8 cellular contexts compared by ENCODE assay signal in the genomic region with DNA sequence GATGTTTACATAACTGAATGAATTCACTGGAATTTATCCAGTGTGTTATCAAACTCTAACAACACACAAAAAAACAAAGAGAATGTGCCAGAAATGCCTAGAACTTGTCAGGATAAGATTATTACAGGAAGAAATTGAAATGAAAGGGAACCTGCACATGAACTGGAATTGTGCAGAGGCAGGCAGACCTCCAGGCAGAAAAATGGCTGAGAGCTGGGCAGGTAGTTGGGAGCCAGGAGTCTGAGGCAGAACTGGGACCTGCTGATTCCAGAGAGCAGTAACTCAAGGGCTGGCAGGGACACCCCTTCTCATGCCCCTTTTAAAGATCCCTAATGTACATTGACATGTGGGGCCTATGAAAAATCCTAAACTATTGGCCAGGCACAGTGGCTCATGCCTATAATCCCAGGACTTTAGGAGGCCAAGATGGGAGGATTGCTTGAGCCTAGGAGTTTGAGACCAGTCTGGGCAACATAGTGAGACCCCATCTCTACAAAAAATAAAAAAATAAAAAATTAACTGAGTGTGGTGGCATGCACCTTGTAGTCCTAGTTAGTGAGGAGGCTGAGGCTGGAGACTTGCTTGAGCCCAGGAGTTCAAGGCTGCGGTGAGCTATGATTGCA. TPM values are rescaled to one million over a fixed set of nuclear protein-coding genes. Genes with fewer than 3 reads are reported as not detected.
A peak's percentile ranks its signal among the peaks of the same experiment; 100 is the strongest.
DNase-seq lines count a peak whose midpoint lies in the region; FAIRE-seq and TF ChIP-seq lines count a peak whose summit lies in the region.

No MANE protein-coding gene starts in this region.

- H2AFZ ChIP-seq in PC-9 (peak overlapping the region; percentile 95), parathyroid adenoma (peak overlapping the region; percentile 87)

- intact Hi-C loops in Caco-2 (cut with micrococcal nuclease; ENCODE audit: unreplicated experiment), result no loop called here
- intact Hi-C loops in PC-9 (cut with micrococcal nuclease; ENCODE audit: unreplicated experiment), result loop anchor here (5.0 kb wide), 3 partner anchors 107 to 577 kb away; a partner anchor contains a TSS

- H3K4me1 Mint-ChIP-seq in Caco-2 (ENCODE audit: low read depth, unreplicated experiment), result no peaks in the 10 kb centered on the region

- POLR2A ChIA-PET in Caco-2 (lab: Charles Lee) (no interaction called here), PC-9 (lab: Charles Lee; ENCODE audit: unreplicated experiment) (interaction anchor here (0.6 kb wide), 1 partner anchor 397 kb away, joined by 5 read pairs; no protein-coding TSS in a partner anchor), GM10248 (lab: Yijun Ruan, JAX) (interaction anchor here (1.0 kb wide), 1 partner anchor 13 kb away, joined by 5 read pairs; no protein-coding TSS in a partner anchor)

- H3K9me2 ChIP-seq in PC-9 (ENCODE audit: insufficient read depth), result no peaks in the 10 kb centered on the region

- H3K27ac Mint-ChIP-seq in Caco-2 (ENCODE audit: unreplicated experiment), result peak overlapping the region; percentile 85

- H3K27ac ChIP-seq in PC-9, result peak overlapping the region; percentile 16; the same call in 1 of the 2 replicates
- peak overlapping the region; percentile 76 for H3K27ac ChIP-seq in parathyroid adenoma

- no peaks in the 10 kb centered on the region for H4K20me1 ChIP-seq in PC-9 (ENCODE audit: insufficient read depth)

- H3K9ac ChIP-seq in parathyroid adenoma, result no peak overlapping the region

- BruUV-seq in Caco-2 (replicated peaks; lab: Mats Ljungman, UMichigan) (no TSS peak), PC-9 (replicated peaks; lab: Mats Ljungman, UMichigan) (no TSS peak)

- H3K4me1 ChIP-seq in Caco-2, result 0 out of 2 replicates have a peak, but pooled peaks cover 3% of the 10 kb centered on the region
- peaks cover 29% of the 10 kb centered on the region for H3K4me1 ChIP-seq in PC-9 (replicated peaks; ENCODE audit: insufficient read depth)
- H3K4me1 ChIP-seq in parathyroid adenoma, result peaks cover 3% of the 10 kb centered on the region

- TF ChIP-seq CTCF in Caco-2 (IDR thresholded peaks at IDR 0.05; ENCODE audit: insufficient read depth in 1 of 2, low read depth in 1 of 2, low read length in 1 of 2, severe bottlenecking in 1 of 2, unreplicated experiment in 1 of 2), result no peak
- TF ChIP-seq CTCF in PC-9 (conservative IDR thresholded peaks at IDR 0.05), result no peak
- no peak for TF ChIP-seq CTCF in epithelial cell of esophagus (IDR thresholded peaks at IDR 0.05; ENCODE audit: insufficient read depth, low read depth, low read length, missing control alignments)
- TF ChIP-seq CTCF in parathyroid adenoma (IDR thresholded peaks at IDR 0.05), result no peak
- no peak for TF ChIP-seq CTCF in GM10248 (IDR thresholded peaks at IDR 0.05; ENCODE audit: control extremely low read depth, extremely low read depth, low read depth, missing control alignments)

- H3K36me3 ChIP-seq in Caco-2 (ENCODE audit: control insufficient read depth, insufficient read depth, low read length) (no peaks in the 10 kb centered on the region), PC-9 (ENCODE audit: low read depth) (no peaks in the 10 kb centered on the region), parathyroid adenoma (ENCODE audit: control insufficient read depth, insufficient read depth, low read length) (no peaks in the 10 kb centered on the region)

- peak overlapping the region; percentile 97 for H3K4me3 Mint-ChIP-seq in Caco-2 (ENCODE audit: unreplicated experiment)

- H3K9me3 Mint-ChIP-seq in Caco-2 (ENCODE audit: unreplicated experiment), result no peaks in the 10 kb centered on the region

- H3K79me2 ChIP-seq in PC-9 (ENCODE audit: low read depth) (no peaks in the 10 kb centered on the region), parathyroid adenoma (no peaks in the 10 kb centered on the region)

- H3F3A ChIP-seq in PC-9 (ENCODE audit: insufficient read depth, low read depth), result peaks cover 10% of the 10 kb centered on the region; the same call in 1 of the 2 replicates

- CTCF ChIA-PET in Caco-2 (lab: Charles Lee) (no interaction called here), PC-9 (lab: Charles Lee) (interaction anchor here (0.6 kb wide), 1 partner anchor 34 kb away, joined by 4 read pairs; no protein-coding TSS in a partner anchor), GM10248 (lab: Yijun Ruan, JAX) (interaction anchor here (1.0 to 2.6 kb wide), 3 partner anchors 8 to 211 kb away, joined by 3 to 9 read pairs (median 5); no protein-coding TSS in a partner anchor)

- H3K9me3 ChIP-seq in Caco-2 (no peaks in the 10 kb centered on the region), PC-9 (ENCODE audit: insufficient read depth, low read depth) (no peaks in the 10 kb centered on the region), parathyroid adenoma (ENCODE audit: control insufficient read depth, low read length) (no peaks in the 10 kb centered on the region)

- H3K4me3 ChIP-seq in Caco-2 (ENCODE audit: low read depth, low read length) (peak overlapping the region; percentile 48; the same call in 1 of the 2 replicates), PC-9 (peak overlapping the region; percentile 65), epithelial cell of esophagus (ENCODE audit: low read length) (peak overlapping the region; percentile 84), parathyroid adenoma (ENCODE audit: low read depth, low read length) (peak overlapping the region; percentile 73)

- H3K27me3 ChIP-seq in Caco-2 (replicated peaks; ENCODE audit: control insufficient read depth, insufficient read depth, low read length) (no peaks in the 10 kb centered on the region), PC-9 (ENCODE audit: insufficient read depth, low read depth) (no peaks in the 10 kb centered on the region), parathyroid adenoma (ENCODE audit: control insufficient read depth, insufficient read depth, low read length) (no peaks in the 10 kb centered on the region)

- H3K4me2 ChIP-seq in PC-9 (peak overlapping the region; percentile 91), parathyroid adenoma (ENCODE audit: low read length) (peak overlapping the region; percentile 78)

- FAIRE-seq in GM12892 (lab: Jason Lieb, UNC), result no peak

- H3K27me3 Mint-ChIP-seq in Caco-2 (ENCODE audit: insufficient read depth, unreplicated experiment), result peaks cover 3% of the 10 kb centered on the region

- no peak for DNase-seq in Caco-2
- DNase-seq in PC-9, result no peak
- DNase-seq in epithelial cell of esophagus (ENCODE audit: low read depth), result no peak
- DNase-seq in GM10248 (ENCODE audit: extremely low spot score), result no peak
- no peak for DNase-seq in NK-92 (lab: John Stamatoyannopoulos, UW; ENCODE audit: unreplicated experiment)
- DNase-seq in stimulated activated CD4-positive, alpha-beta T cell treated with anti-CD3 and anti-CD28 coated beads, Interleukin-4, amount 100 ng/mL, for 4 hours, result no peak
- no peak for DNase-seq in GM12892 (ENCODE audit: insufficient read length)

- TF ChIP-seq POLR2A in GM12892 (IDR thresholded peaks at IDR 0.05; ENCODE audit: low read depth, low read length), result no peak

- no peaks in the 10 kb centered on the region for H3K36me3 Mint-ChIP-seq in Caco-2 (ENCODE audit: insufficient read depth, unreplicated experiment)

RNA-seq across cellular contexts. Expression of a gene that starts 0.7 kb away (rescaled TPM):
- 0.75 and 0.84 TPM in 2 replicates for total RNA-seq in Caco-2 (2022)
- total RNA-seq in PC-9 (2021), result 6.8 and 10.5 TPM in 2 replicates
- 72.4 TPM for polyA plus RNA-seq in GM12892 (2012; ENCODE audit: missing spikeins)

RNA-seq across cellular contexts. Expression of a gene that starts 5.1 kb away (rescaled TPM):
- total RNA-seq in Caco-2 (2022), result not detected in 2 replicates
- 0.58 and 0.83 TPM in 2 replicates for total RNA-seq in PC-9 (2021)
- polyA plus RNA-seq in GM12892 (2012; ENCODE audit: missing spikeins), result 76.4 TPM
